Comparison of ENCODE assay signal across 7 cellular contexts in the genomic region with DNA sequence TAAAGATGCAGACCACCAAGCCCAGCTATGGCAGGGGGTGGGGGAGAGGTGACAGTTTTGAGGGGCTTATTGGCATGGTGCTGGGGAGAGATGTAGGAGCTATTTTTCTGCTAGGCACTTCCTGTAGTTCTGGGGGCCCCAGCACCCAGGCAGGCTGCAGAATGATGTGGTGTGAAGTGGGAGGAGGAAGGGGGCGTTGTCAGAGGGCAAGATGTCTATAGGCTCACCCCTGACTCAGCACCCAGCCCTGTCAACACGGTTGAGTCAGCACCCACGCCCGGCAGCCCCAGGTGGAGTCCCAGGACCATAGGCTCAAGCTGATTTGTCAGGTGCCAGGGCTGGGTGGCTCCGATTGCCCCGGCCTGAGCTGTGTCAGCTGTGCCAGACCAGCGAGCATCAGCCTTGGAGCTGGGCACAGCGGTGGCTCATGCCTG. TPM values are rescaled to one million over a fixed set of nuclear protein-coding genes. Genes with fewer than 3 reads are reported as not detected.
DNase-seq lines count a peak whose midpoint lies in the region; ATAC-seq and TF ChIP-seq lines count a peak whose summit lies in the region.

No MANE protein-coding gene starts in this region.

- peak; percentile 67 for DNase-seq in OCI-LY7 (ENCODE audit: low spot score)
- DNase-seq in activated T-helper 1 cell treated with anti-CD3 and anti-CD28 coated beads, Interleukin-2, amount 50 U/mL, for 16 hours (ENCODE audit: low read depth in 1 of 2, low spot score in 1 of 2), result peak; percentile 90
- peak; percentile 97 for DNase-seq in glomerular visceral epithelial cell (ENCODE audit: extremely low spot score)
- DNase-seq in stimulated activated CD4-positive, alpha-beta T cell treated with anti-CD3 and anti-CD28 coated beads, Interleukin-1b, Interleukin-23, amount 100 ng/mL, for 4 hours (ENCODE audit: low read depth in 2 of 2), result peak; percentile 85 to 89
- DNase-seq in NCI-H1417 treated with DMSO at 0.1 percent for 48 hours (lab: John Stamatoyannopoulos, UW), result no peak

- CTCF ChIA-PET in OCI-LY7 (lab: Charles Lee; ENCODE audit: unreplicated experiment), result interaction anchor here (1.0 kb wide), 1 partner anchor 9 kb away, joined by 9 read pairs; no protein-coding TSS in a partner anchor

- H3K9me3 ChIP-seq in OCI-LY7 (ENCODE audit: low read length), result no peaks in the 10 kb centered on the region

- no peak overlapping the region for H3K4me3 ChIP-seq in OCI-LY7 (ENCODE audit: low read depth, low read length, poor library complexity, severe bottlenecking)

- H3K79me2 ChIP-seq in OCI-LY7 (ENCODE audit: insufficient read depth, low read depth, low read length), result no peaks in the 10 kb centered on the region

- no peak for TF ChIP-seq CTCF in OCI-LY7 (conservative IDR thresholded peaks at IDR 0.05; ENCODE audit: low read length)

- POLR2A ChIA-PET in OCI-LY7 (lab: Charles Lee), result no interaction called here

- H4K20me1 ChIP-seq in OCI-LY7 (ENCODE audit: insufficient read depth, low read length), result no peaks in the 10 kb centered on the region

- H2AFZ ChIP-seq in OCI-LY7 (ENCODE audit: low read length), result no peak overlapping the region

- BruUV-seq in OCI-LY7 (replicated peaks; lab: Mats Ljungman, UMichigan), result no TSS peak

- peaks cover 50% of the 10 kb centered on the region for H3K4me1 ChIP-seq in OCI-LY7 (ENCODE audit: insufficient read depth, low read length, poor library complexity, severe bottlenecking)

- H3K9me2 ChIP-seq in OCI-LY7 (ENCODE audit: insufficient read depth, low read length), result no peaks in the 10 kb centered on the region

- H3K27ac ChIP-seq in OCI-LY7 (ENCODE audit: low read depth, low read length, poor library complexity, severe bottlenecking), result no peak overlapping the region

- ATAC-seq in GM21390 (IDR thresholded peaks at IDR 0.05; ENCODE audit: unreplicated experiment) (peak; percentile 53), HG03095 (IDR thresholded peaks at IDR 0.05; ENCODE audit: unreplicated experiment) (no peak)

- H3K36me3 ChIP-seq in OCI-LY7 (ENCODE audit: insufficient read depth, low read length), result no peaks in the 10 kb centered on the region

- H3K4me2 ChIP-seq in OCI-LY7 (ENCODE audit: low read length), result peak overlapping the region; percentile 41; the same call in 1 of the 2 replicates

- intact Hi-C loops in OCI-LY7 (cut with micrococcal nuclease; ENCODE audit: unreplicated experiment), result no loop called here

RNA-seq across cellular contexts. Expression of a gene that starts 5.8 kb away (rescaled TPM):
- total RNA-seq in OCI-LY7 (2014; rRNA removed; shearing (Covaris generic)), result 4.5 and 8.6 TPM in 2 replicates
- 6.2 and 8.2 TPM in 2 replicates for total RNA-seq in OCI-LY7 (2022)
